Comparison of ENCODE assay signal across 21 cellular contexts in genomic region chr4:16537926-16538325, GRCh38.
DNase-seq lines count a peak whose midpoint lies in the region; ATAC-seq and TF ChIP-seq lines count a peak whose summit lies in the region.
"Had no signal": no experiment of that assay in that cellular context is flagged by ENCODE, and none has a peak within 500 bp of the region (broad histone marks: within the 10 kb centered on the region; RNA-seq: fewer than 3 reads in every experiment).

No MANE protein-coding gene starts in this region.

- peak; percentile 34 for DNase-seq in Ammon's horn (ENCODE audit: low spot score)
- DNase-seq in cortex of kidney (lab: John Stamatoyannopoulos, UW), result peak; percentile 5
- DNase-seq in medulla oblongata (ENCODE audit: extremely low spot score), result peak; percentile 78
- peak; percentile 23 for DNase-seq in renal cortical epithelial cell (ENCODE audit: low read depth)
- no peak for DNase-seq in CD8-positive, alpha-beta T cell
- no peak for DNase-seq in SK-N-DZ (ENCODE audit: low spot score)
- DNase-seq in stimulated activated CD8-positive, alpha-beta memory T cell treated with anti-CD3 and anti-CD28 coated beads, Interleukin-4, amount 100 ng/mL, for 48 hours, result no peak
- DNase-seq: Caco-2; CD4-positive, CD25-positive, alpha-beta regulatory T cell; KBM-7; NCI-H1694 treated with DMSO at 0.1 percent for 48 hours; NCI-H2227 treated with DMSO at 0.1 percent for 48 hours; NCI-H510A treated with DMSO at 0.1 percent for 48 hours; NCI-H82; RPMI8226; SHP77 treated with DMSO at 0.1 percent for 48 hours had no signal

- no peak overlapping the region for H3K27ac Mint-ChIP-seq in CD8-positive, alpha-beta T cell
- H3K27ac Mint-ChIP-seq: B cell; CD4-positive, CD25-positive, alpha-beta regulatory T cell had no signal

- H3K4me3 ChIP-seq in CD8-positive, alpha-beta T cell (ENCODE audit: low read depth, low read length), result no peak overlapping the region

- TF ChIP-seq CTCF in CD8-positive, alpha-beta T cell (IDR thresholded peaks at IDR 0.05), result no peak

- no peak overlapping the region for H3K27ac ChIP-seq in CD8-positive, alpha-beta T cell (ENCODE audit: low read depth, low read length)
- H3K27ac ChIP-seq: 22Rv1 had no signal

- H3K9me3 Mint-ChIP-seq in CD8-positive, alpha-beta T cell, result peaks cover 2% of the 10 kb centered on the region

- intact Hi-C loops in CD8-positive, alpha-beta T cell (cut with DNase I, micrococcal nuclease), result no loop called here

- H3K9me3 ChIP-seq in CD8-positive, alpha-beta T cell (ENCODE audit: low read length), result no peaks in the 10 kb centered on the region
- H3K9me3 ChIP-seq: Caco-2 had no signal

- H3K4me1 Mint-ChIP-seq in CD8-positive, alpha-beta T cell (ENCODE audit: low read depth), result no peaks in the 10 kb centered on the region
- H3K4me1 Mint-ChIP-seq: B cell; CD4-positive, CD25-positive, alpha-beta regulatory T cell had no signal

- H3K36me3 Mint-ChIP-seq in CD8-positive, alpha-beta T cell, result no peaks in the 10 kb centered on the region
- H3K36me3 Mint-ChIP-seq: CD4-positive, CD25-positive, alpha-beta regulatory T cell had no signal

- POLR2A ChIA-PET in CD8-positive, alpha-beta T cell (lab: Charles Lee), result no interaction called here

- no peak for ATAC-seq in CD8-positive, alpha-beta T cell
- no peak for ATAC-seq in HG03175 (IDR thresholded peaks at IDR 0.05; ENCODE audit: unreplicated experiment)
- ATAC-seq: HCT116, HepG2 had no signal

- no peaks in the 10 kb centered on the region for H3K4me1 ChIP-seq in CD8-positive, alpha-beta T cell (ENCODE audit: insufficient read depth, low read length)
- H3K4me1 ChIP-seq: Caco-2 had no signal

- no peaks in the 10 kb centered on the region for H3K27me3 ChIP-seq in CD8-positive, alpha-beta T cell (ENCODE audit: insufficient read depth, low read length)

- H3K27me3 Mint-ChIP-seq in CD8-positive, alpha-beta T cell (ENCODE audit: low read depth), result no peaks in the 10 kb centered on the region
- H3K27me3 Mint-ChIP-seq: B cell; CD4-positive, CD25-positive, alpha-beta regulatory T cell had no signal

- H3K36me3 ChIP-seq in CD8-positive, alpha-beta T cell (ENCODE audit: insufficient read depth, low read length), result no peaks in the 10 kb centered on the region

- H3K4me3 Mint-ChIP-seq in CD8-positive, alpha-beta T cell, result no peak overlapping the region
- H3K4me3 Mint-ChIP-seq: B cell; CD4-positive, CD25-positive, alpha-beta regulatory T cell had no signal

- CTCF ChIA-PET in CD8-positive, alpha-beta T cell (lab: Charles Lee), result no interaction called here

Comparison
In these comparisons a context has a peak if more than half of its experiments do, and no peak if none do; other contexts are left out.
1. DNase-seq: peak in Ammon's horn (single experiment), cortex of kidney (single experiment), medulla oblongata (single experiment) and renal cortical epithelial cell (single experiment); none in CD8-positive, alpha-beta T cell (0 of 7), SK-N-DZ (single experiment) and stimulated activated CD8-positive, alpha-beta memory T cell treated with anti-CD3 and anti-CD28 coated beads, Interleukin-4, amount 100 ng/mL, for 48 hours (single experiment).